Comparison of ENCODE assay signal across 1 cellular context in genomic region chrX:154029439-154029838, GRCh38.
TF ChIP-seq lines count a peak whose summit lies in the region.

No MANE protein-coding gene starts in this region.

TF ChIP-seq in A549, 52 proteins besides CTCF, POLR2A, EP300 and RAD21 (continued from another document):
- no peak for TF ChIP-seq CBX8 (IDR thresholded peaks at IDR 0.05)
- no peak for TF ChIP-seq MAFK (IDR thresholded peaks at IDR 0.05; ENCODE audit: partially characterized antibody)
- TF ChIP-seq HEYL (CRISPR knock-in tag; IDR thresholded peaks at IDR 0.05), result no peak
- TF ChIP-seq RFX5 (IDR thresholded peaks at IDR 0.05), result no peak
- no peak for TF ChIP-seq GATA3 (IDR thresholded peaks at IDR 0.05; ENCODE audit: borderline replicate concordance)
- TF ChIP-seq BCL3 (IDR thresholded peaks at IDR 0.05), result no peak
